Comparison of ENCODE assay signal across 1 cellular context in genomic region chr18:967037-967576, GRCh38.
TF ChIP-seq lines count a peak whose summit lies in the region.

No MANE protein-coding gene starts in this region.

TF ChIP-seq in K562, 482 proteins besides CTCF, POLR2A, EP300 and RAD21 (continued from another document and continues in another):
- TF ChIP-seq CUX1 (CRISPR knock-in tag; IDR thresholded peaks at IDR 0.05) (no peak), ZFP1 (CRISPR knock-in tag; IDR thresholded peaks at IDR 0.05) (no peak), ZNF444 (CRISPR knock-in tag; IDR thresholded peaks at IDR 0.05) (no peak), BHLHE40 (IDR thresholded peaks at IDR 0.05; ENCODE audit: low read length) (peak; percentile 26; the same call in 1 of the 2 replicates), SAFB2 (IDR thresholded peaks at IDR 0.05; ENCODE audit: borderline replicate concordance, low read depth, low read length, severe bottlenecking) (no peak), ZNF174 (CRISPR knock-in tag; IDR thresholded peaks at IDR 0.05) (no peak), HOMEZ (CRISPR knock-in tag; IDR thresholded peaks at IDR 0.05) (no peak), TAF9B (IDR thresholded peaks at IDR 0.05; ENCODE audit: partially characterized antibody) (no peak), RBM34 (IDR thresholded peaks at IDR 0.05; ENCODE audit: borderline replicate concordance, insufficient read depth, low read length) (no peak), ZNF239 (CRISPR knock-in tag; IDR thresholded peaks at IDR 0.05) (peak; percentile 3; the same call in 1 of the 2 replicates), POLR2AphosphoS2 (IDR thresholded peaks at IDR 0.05; ENCODE audit: low read length) (no peak), BDP1 (IDR thresholded peaks at IDR 0.05; ENCODE audit: insufficient read depth, insufficient read length) (no peak), IRF9 (tag; IDR thresholded peaks at IDR 0.05) (peak; percentile 79), ZFX (CRISPR knock-in tag; IDR thresholded peaks at IDR 0.05) (no peak), ZNF551 (CRISPR knock-in tag; IDR thresholded peaks at IDR 0.05) (no peak), KLF6 (CRISPR knock-in tag; IDR thresholded peaks at IDR 0.05; ENCODE audit: borderline replicate concordance) (peak; percentile 4; the same call in 1 of the 2 replicates), MBD2 (IDR thresholded peaks at IDR 0.05; ENCODE audit: borderline replicate concordance, low read depth) (0 out of 2 replicates have a peak, but pooled peaks have one; percentile 28), ZNF3 (CRISPR knock-in tag; IDR thresholded peaks at IDR 0.05) (no peak), XRCC5 (IDR thresholded peaks at IDR 0.05; ENCODE audit: low read depth, low read length) (no peak), ZNF12 (CRISPR knock-in tag; IDR thresholded peaks at IDR 0.05) (no peak), PPARD (CRISPR knock-in tag; IDR thresholded peaks at IDR 0.05) (no peak), PATZ1 (CRISPR knock-in tag; IDR thresholded peaks at IDR 0.05; ENCODE audit: borderline replicate concordance) (no peak), NBN (IDR thresholded peaks at IDR 0.05; ENCODE audit: low read depth) (peak; percentile 34; the same call in 1 of the 2 replicates), XRCC3 (IDR thresholded peaks at IDR 0.05) (no peak), MCM3 (IDR thresholded peaks at IDR 0.05) (no peak), CAMTA2 (CRISPR knock-in tag; conservative IDR thresholded peaks at IDR 0.05) (no peak), MAFG (tag; conservative IDR thresholded peaks at IDR 0.05) (0 out of 2 replicates have a peak, but pooled peaks have one; percentile 13), FUS (optimal IDR thresholded peaks at IDR 0.05; ENCODE audit: low read depth, low read length) (no peak), FOXM1 (IDR thresholded peaks at IDR 0.05; ENCODE audit: low read depth) (peak; percentile 83; the same call in 1 of the 2 replicates), FOXM1 (CRISPR knock-in tag; IDR thresholded peaks at IDR 0.05; ENCODE audit: low read depth) (no peak), ZKSCAN1 (IDR thresholded peaks at IDR 0.05; ENCODE audit: low read depth, low read length) (no peak), CTBP1 (IDR thresholded peaks at IDR 0.05; ENCODE audit: borderline replicate concordance) (peak; percentile 97), CHD7 (IDR thresholded peaks at IDR 0.05; ENCODE audit: low read depth, low read length) (no peak), DPF2 (IDR thresholded peaks at IDR 0.05) (peak; percentile 82), HCFC1 (IDR thresholded peaks at IDR 0.05; ENCODE audit: low read depth, low read length) (0 out of 2 replicates have a peak, but pooled peaks have one; percentile 5)
- TF ChIP-seq, protein P1, sequence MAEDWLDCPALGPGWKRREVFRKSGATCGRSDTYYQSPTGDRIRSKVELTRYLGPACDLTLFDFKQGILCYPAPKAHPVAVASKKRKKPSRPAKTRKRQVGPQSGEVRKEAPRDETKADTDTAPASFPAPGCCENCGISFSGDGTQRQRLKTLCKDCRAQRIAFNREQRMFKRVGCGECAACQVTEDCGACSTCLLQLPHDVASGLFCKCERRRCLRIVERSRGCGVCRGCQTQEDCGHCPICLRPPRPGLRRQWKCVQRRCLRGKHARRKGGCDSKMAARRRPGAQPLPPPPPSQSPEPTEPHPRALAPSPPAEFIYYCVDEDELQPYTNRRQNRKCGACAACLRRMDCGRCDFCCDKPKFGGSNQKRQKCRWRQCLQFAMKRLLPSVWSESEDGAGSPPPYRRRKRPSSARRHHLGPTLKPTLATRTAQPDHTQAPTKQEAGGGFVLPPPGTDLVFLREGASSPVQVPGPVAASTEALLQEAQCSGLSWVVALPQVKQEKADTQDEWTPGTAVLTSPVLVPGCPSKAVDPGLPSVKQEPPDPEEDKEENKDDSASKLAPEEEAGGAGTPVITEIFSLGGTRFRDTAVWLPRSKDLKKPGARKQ (CRISPR knock-in tag; IDR thresholded peaks at IDR 0.05): no peak
- TF ChIP-seq, protein P2, sequence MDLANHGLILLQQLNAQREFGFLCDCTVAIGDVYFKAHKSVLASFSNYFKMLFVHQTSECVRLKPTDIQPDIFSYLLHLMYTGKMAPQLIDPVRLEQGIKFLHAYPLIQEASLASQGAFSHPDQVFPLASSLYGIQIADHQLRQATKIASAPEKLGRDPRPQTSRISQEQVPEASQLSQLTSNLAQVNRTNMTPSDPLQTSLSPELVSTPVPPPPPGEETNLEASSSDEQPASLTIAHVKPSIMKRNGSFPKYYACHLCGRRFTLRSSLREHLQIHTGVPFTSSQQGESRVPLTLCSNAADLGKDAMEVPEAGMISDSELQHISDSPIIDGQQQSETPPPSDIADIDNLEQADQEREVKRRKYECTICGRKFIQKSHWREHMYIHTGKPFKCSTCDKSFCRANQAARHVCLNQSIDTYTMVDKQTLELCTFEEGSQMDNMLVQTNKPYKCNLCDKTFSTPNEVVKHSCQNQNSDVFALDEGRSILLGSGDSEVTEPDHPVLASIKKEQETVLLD (IDR thresholded peaks at IDR 0.05): no peak
